21 cellular contexts compared by ENCODE assay signal in genomic region chr15:86178845-86179244, GRCh38.
DNase-seq lines count a peak whose midpoint lies in the region; ATAC-seq and TF ChIP-seq lines count a peak whose summit lies in the region.
"Had no signal": no experiment of that assay in that cellular context is flagged by ENCODE, and none has a peak within 500 bp of the region (broad histone marks: within the 10 kb centered on the region; RNA-seq: fewer than 3 reads in every experiment).

No MANE protein-coding gene starts in this region.

- H2AFZ ChIP-seq in KMS-11 (ENCODE audit: low read depth) (no peak overlapping the region), hepatocyte (no peak overlapping the region)

- no peak for ATAC-seq in Panc1
- no peak for ATAC-seq in GM19467 (IDR thresholded peaks at IDR 0.05; ENCODE audit: unreplicated experiment)
- ATAC-seq: body of pancreas, GM12878 had no signal

- POLR2A ChIA-PET in Panc1 (lab: Charles Lee) = no interaction called here

- no peaks in the 10 kb centered on the region for H4K20me1 ChIP-seq in KMS-11 (ENCODE audit: insufficient read depth)
- no peaks in the 10 kb centered on the region for H4K20me1 ChIP-seq in hepatocyte (ENCODE audit: insufficient read depth, poor library complexity, severe bottlenecking)

- H3K36me3 ChIP-seq in KMS-11 (ENCODE audit: insufficient read depth) (no peaks in the 10 kb centered on the region), Panc1 (ENCODE audit: control insufficient read depth, insufficient read depth, low read length) (no peaks in the 10 kb centered on the region), hepatocyte (replicated peaks; ENCODE audit: insufficient read depth, low read depth) (no peaks in the 10 kb centered on the region), tibial nerve (no peaks in the 10 kb centered on the region)
- H3K36me3 ChIP-seq: prostate gland, spleen had no signal

- H3K4me3 ChIP-seq in KMS-11 (IDR thresholded peaks at IDR 0.05; ENCODE audit: insufficient read depth, low read depth, low read length) = no peak overlapping the region
- H3K4me3 ChIP-seq in Panc1 (ENCODE audit: low read depth in 2 of 2, low read length in 2 of 2) = no peak overlapping the region
- no peak overlapping the region for H3K4me3 ChIP-seq in hepatocyte
- H3K4me3 ChIP-seq in tibial nerve = no peak overlapping the region
- H3K4me3 ChIP-seq: body of pancreas, coronary artery, GM12878, prostate gland, spleen had no signal

- in situ Hi-C loops in Panc1 (cut with HindIII; ENCODE audit: low pct_unique_long_range_greater_than_20kb, low sequenced_read_pairs) = no loop called here

- H3K9me2 ChIP-seq in hepatocyte (replicated peaks; ENCODE audit: insufficient read depth) = no peaks in the 10 kb centered on the region

- no peak overlapping the region for H3K9ac ChIP-seq in KMS-11

- no TSS peak for BruUV-seq in Panc1 (replicated peaks; lab: Mats Ljungman, UMichigan)

- H3K4me1 ChIP-seq in KMS-11 (ENCODE audit: low read depth, poor library complexity, severe bottlenecking) (peaks cover 3% of the 10 kb centered on the region), Panc1 (ENCODE audit: control insufficient read depth, insufficient read depth, low read length) (no peaks in the 10 kb centered on the region), hepatocyte (ENCODE audit: insufficient read depth) (no peaks in the 10 kb centered on the region), tibial nerve (no peaks in the 10 kb centered on the region)
- H3K4me1 ChIP-seq: body of pancreas, prostate gland, spleen had no signal

- H3K79me2 ChIP-seq in KMS-11 (ENCODE audit: insufficient read depth, low read depth) = no peaks in the 10 kb centered on the region
- no peaks in the 10 kb centered on the region for H3K79me2 ChIP-seq in hepatocyte

- H3K9me3 ChIP-seq in Panc1 (ENCODE audit: control insufficient read depth, insufficient read depth, low read depth, low read length) (no peaks in the 10 kb centered on the region), hepatocyte (ENCODE audit: low read depth) (no peaks in the 10 kb centered on the region), tibial nerve (peaks cover 0 to 2% (median 0%) of the 10 kb centered on the region in 4 donors)
- H3K9me3 ChIP-seq: body of pancreas, prostate gland had no signal

- CTCF ChIA-PET in Panc1 (lab: Charles Lee) = no interaction called here

- TF ChIP-seq POLR2A in tibial nerve (IDR thresholded peaks at IDR 0.05) = no peak

- intact Hi-C loops in Panc1 (cut with micrococcal nuclease; ENCODE audit: unreplicated experiment) = no loop called here

- TF ChIP-seq EP300 in tibial nerve (IDR thresholded peaks at IDR 0.05) = no peak

- 19% methylated on average over 2 of the region's 2 CpGs for WGBS in hepatocyte (ENCODE audit: low lambda C conversion rate, missing lambda C conversion rate)
- WGBS in tibial nerve, 2 donors = 33 to 48% methylated on average over 2 of the region's 2 CpGs

- H3K27ac ChIP-seq in KMS-11 = no peak overlapping the region
- no peak overlapping the region for H3K27ac ChIP-seq in Panc1 (ENCODE audit: low read length)
- no peak overlapping the region for H3K27ac ChIP-seq in hepatocyte
- no peak overlapping the region for H3K27ac ChIP-seq in tibial nerve
- H3K27ac ChIP-seq: body of pancreas, coronary artery, prostate gland, RWPE1, spleen had no signal

- no peaks in the 10 kb centered on the region for H3K27me3 ChIP-seq in KMS-11 (ENCODE audit: insufficient read depth, low read depth)
- no peaks in the 10 kb centered on the region for H3K27me3 ChIP-seq in Panc1 (ENCODE audit: control insufficient read depth, insufficient read depth, low read length)
- H3K27me3 ChIP-seq in hepatocyte = no peaks in the 10 kb centered on the region
- no peaks in the 10 kb centered on the region for H3K27me3 ChIP-seq in tibial nerve
- H3K27me3 ChIP-seq: body of pancreas had no signal

- H3K4me2 ChIP-seq in KMS-11 = no peak overlapping the region
- no peak overlapping the region for H3K4me2 ChIP-seq in hepatocyte

- DNase-seq in DMS 273 (lab: John Stamatoyannopoulos, UW; ENCODE audit: unreplicated experiment) (peak; percentile 59), Panc1 (ENCODE audit: low read depth, low spot score) (no peak), hepatocyte (ENCODE audit: low spot score) (no peak), GF-D8 (lab: John Stamatoyannopoulos, UW) (no peak), tibial nerve (ENCODE audit: low spot score in 2 of 2) (no peak)
- no peak for DNase-seq in stimulated activated CD4-positive, alpha-beta T cell treated with anti-CD3 and anti-CD28 coated beads, Interleukin-4, amount 100 ng/mL, for 4 hours
- DNase-seq: activated CD8-positive, alpha-beta memory T cell treated with anti-CD3 and anti-CD28 coated beads for 24 hours; activated naive CD8-positive, alpha-beta T cell treated with anti-CD3 and anti-CD28 coated beads for 36 hours; body of pancreas; GDM1; HFFc6; NCI-H1694; NCI-H510A; spleen; T-helper 1 cell had no signal

- TF ChIP-seq CTCF in KMS-11 (conservative IDR thresholded peaks at IDR 0.05; ENCODE audit: low read depth, low read length) (0 out of 2 replicates have a peak, but pooled peaks have one; percentile 18), Panc1 (IDR thresholded peaks at IDR 0.05) (peak; percentile 20), hepatocyte (IDR thresholded peaks at IDR 0.05; ENCODE audit: poor library complexity) (peak; percentile 10), tibial nerve (IDR thresholded peaks at IDR 0.05) (no peak)

Comparison
In these comparisons a context has a peak if more than half of its experiments do, and no peak if none do; other contexts are left out.
1. CTCF ChIP-seq: peak in KMS-11 (single experiment), Panc1 (single experiment) and hepatocyte (single experiment); none in tibial nerve (0 of 5).